20 cellular contexts compared by ENCODE assay signal in the genomic region with DNA sequence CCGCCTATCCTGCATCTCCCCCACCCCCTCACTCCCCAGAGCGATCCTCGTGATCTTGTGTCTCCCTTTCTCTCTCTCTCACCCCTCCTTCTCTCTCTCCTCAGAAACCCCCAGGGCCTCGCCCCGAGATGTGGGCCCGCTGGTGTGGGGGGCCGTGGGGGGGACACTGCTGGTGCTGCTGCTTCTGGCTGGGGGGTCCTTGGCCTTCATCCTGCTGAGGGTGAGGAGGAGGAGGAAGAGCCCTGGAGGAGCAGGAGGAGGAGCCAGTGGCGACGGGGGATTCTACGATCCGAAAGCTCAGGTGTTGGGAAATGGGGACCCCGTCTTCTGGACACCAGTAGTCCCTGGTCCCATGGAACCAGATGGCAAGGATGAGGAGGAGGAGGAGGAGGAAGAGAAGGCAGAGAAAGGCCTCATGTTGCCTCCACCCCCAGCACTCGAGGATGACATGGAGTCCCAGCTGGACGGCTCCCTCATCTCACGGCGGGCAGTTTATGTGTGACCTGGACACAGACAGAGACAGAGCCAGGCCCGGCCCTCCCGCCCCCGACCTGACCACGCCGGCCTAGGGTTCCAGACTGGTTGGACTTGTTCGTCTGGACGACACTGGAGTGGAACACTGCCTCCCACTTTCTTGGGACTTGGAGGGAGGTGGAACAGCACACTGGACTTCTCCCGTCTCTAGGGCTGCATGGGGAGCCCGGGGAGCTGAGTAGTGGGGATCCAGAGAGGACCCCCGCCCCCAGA. TPM values are rescaled to one million over a fixed set of nuclear protein-coding genes. Genes with fewer than 3 reads are reported as not detected.
DNase-seq lines count a peak whose midpoint lies in the region; ATAC-seq and TF ChIP-seq lines count a peak whose summit lies in the region.
"Had no signal": no experiment of that assay in that cellular context is flagged by ENCODE, and none has a peak within 500 bp of the region (broad histone marks: within the 10 kb centered on the region; RNA-seq: fewer than 3 reads in every experiment).

No MANE protein-coding gene starts in this region.

- H3K36me3 Mint-ChIP-seq in GM23338 (ENCODE audit: low read depth) (peaks cover 53% of the 10 kb centered on the region), WTC11 (peaks cover 38% of the 10 kb centered on the region), mesothelial cell of epicardium (peaks cover 23% of the 10 kb centered on the region)
- H3K36me3 Mint-ChIP-seq in stimulated activated naive B cell treated with anti-CD40 and anti-IgM and Interleukin-4, amounts not matched to agents 10 μg/mL and 1 μg/mL and 100 μg/mL, for 72 hours = no peaks in the 10 kb centered on the region
- H3K36me3 Mint-ChIP-seq: activated naive CD4-positive, alpha-beta T cell treated with anti-CD3 and anti-CD28 coated beads, Interleukin-2, amount 50 U/mL, for 24 hours had no signal

- peaks cover 8% of the 10 kb centered on the region; the same call in 1 of the 2 replicates for H4K20me1 ChIP-seq in GM23338 (replicated peaks; ENCODE audit: insufficient read depth)

- TF ChIP-seq CTCF in GM23338 (conservative IDR thresholded peaks at IDR 0.05; ENCODE audit: low read depth in 2 of 2) = no peak
- TF ChIP-seq CTCF in WTC11 (IDR thresholded peaks at IDR 0.05) = no peak
- TF ChIP-seq CTCF in mesothelial cell of epicardium (IDR thresholded peaks at IDR 0.05; ENCODE audit: unreplicated experiment) = no peak

- DNase-seq in GM23338 (ENCODE audit: low spot score) (no peak), WTC11 (ENCODE audit: low spot score) (no peak), mesothelial cell of epicardium (ENCODE audit: low spot score in 2 of 2, unreplicated experiment in 2 of 2) (no peak), NCI-H187 treated with DMSO at 0.1 percent for 48 hours (lab: John Stamatoyannopoulos, UW) (no peak)
- DNase-seq in stimulated activated naive B cell treated with anti-CD40 and anti-IgM and Interleukin-4, amounts not matched to agents 10 μg/mL and 1 μg/mL and 100 μg/mL, for 72 hours = no peak
- DNase-seq: ACHN; activated CD4-positive, CD25-positive, alpha-beta regulatory T cell; activated T-cell treated with anti-CD3 and anti-CD28 coated beads, Interleukin-2, amount 50 U/mL, for 72 hours; C1 segment of cervical spinal cord; DMS53; effector memory CD8-positive, alpha-beta T cell; HCEC 1CT; MM.1S; NCI-H748 treated with DMSO at 0.1 percent for 48 hours; OCI-M1; spleen; T-helper 2 cell had no signal

- H3K27me3 Mint-ChIP-seq in GM23338 (ENCODE audit: insufficient read depth, low read depth, poor library complexity) (peaks cover 17% of the 10 kb centered on the region), WTC11 (ENCODE audit: low read depth) (no peaks in the 10 kb centered on the region), mesothelial cell of epicardium (ENCODE audit: low read depth) (no peaks in the 10 kb centered on the region)
- peaks cover 6 to 13% of the 10 kb centered on the region in 2 donors for H3K27me3 Mint-ChIP-seq in stimulated activated naive B cell treated with anti-CD40 and anti-IgM and Interleukin-4, amounts not matched to agents 10 μg/mL and 1 μg/mL and 100 μg/mL, for 72 hours
- H3K27me3 Mint-ChIP-seq: activated naive CD4-positive, alpha-beta T cell treated with anti-CD3 and anti-CD28 coated beads, Interleukin-2, amount 50 U/mL, for 24 hours had no signal

- ATAC-seq in GM23338 = no peak
- ATAC-seq in WTC11 = no peak
- ATAC-seq in stimulated activated naive B cell treated with anti-CD40 and anti-IgM and Interleukin-4, amounts not matched to agents 10 μg/mL and 1 μg/mL and 100 μg/mL, for 72 hours (replicated peaks) = no peak
- no peak for ATAC-seq in GM19463 (IDR thresholded peaks at IDR 0.05; ENCODE audit: unreplicated experiment)
- ATAC-seq: activated T-cell treated with anti-CD3 and anti-CD28 coated beads, Interleukin-2, amount 50 U/mL, for 72 hours; effector memory CD8-positive, alpha-beta T cell had no signal

- H3K9me3 Mint-ChIP-seq in GM23338 (no peaks in the 10 kb centered on the region), WTC11 (no peaks in the 10 kb centered on the region), mesothelial cell of epicardium (no peaks in the 10 kb centered on the region)
- H3K9me3 Mint-ChIP-seq in stimulated activated naive B cell treated with anti-CD40 and anti-IgM and Interleukin-4, amounts not matched to agents 10 μg/mL and 1 μg/mL and 100 μg/mL, for 72 hours = no peaks in the 10 kb centered on the region
- H3K9me3 Mint-ChIP-seq: activated naive CD4-positive, alpha-beta T cell treated with anti-CD3 and anti-CD28 coated beads, Interleukin-2, amount 50 U/mL, for 24 hours; activated T-cell treated with anti-CD3 and anti-CD28 coated beads, Interleukin-2, amount 50 U/mL, for 72 hours; effector memory CD8-positive, alpha-beta T cell had no signal

- no peaks in the 10 kb centered on the region for H3K9me2 ChIP-seq in GM23338 (ENCODE audit: insufficient read depth)

- CTCF ChIA-PET in WTC11 (lab: Charles Lee) = interaction anchor here (1.6 to 2.4 kb wide), 2 partner anchors 26 to 94 kb away, joined by 5 to 6 read pairs; no protein-coding TSS in a partner anchor

- peaks cover 46% of the 10 kb centered on the region for H3K4me1 ChIP-seq in GM23338 (ENCODE audit: insufficient read depth)

- POLR2A ChIA-PET in WTC11 (lab: Charles Lee) = interaction anchor here (0.6 kb wide), 1 partner anchor 30 kb away, joined by 4 read pairs; no protein-coding TSS in a partner anchor

- H3F3A ChIP-seq in GM23338 (replicated peaks; ENCODE audit: low read depth) = peaks cover 16% of the 10 kb centered on the region; the same call in 1 of the 2 replicates

- no peaks in the 10 kb centered on the region for H3K27me3 ChIP-seq in GM23338 (ENCODE audit: insufficient read depth)
- H3K27me3 ChIP-seq: SJSA1, spleen had no signal

- H3K4me2 ChIP-seq in GM23338 = no peak overlapping the region

- H3K27ac Mint-ChIP-seq in GM23338 = 0 out of 2 replicates have a peak overlapping the region, but pooled peaks have one; percentile 40
- H3K27ac Mint-ChIP-seq in WTC11 = peak overlapping the region; percentile 49; the same call in 1 of the 2 replicates
- H3K27ac Mint-ChIP-seq in mesothelial cell of epicardium = peak overlapping the region; percentile 72
- H3K27ac Mint-ChIP-seq in stimulated activated naive B cell treated with anti-CD40 and anti-IgM and Interleukin-4, amounts not matched to agents 10 μg/mL and 1 μg/mL and 100 μg/mL, for 72 hours = no peak overlapping the region
- H3K27ac Mint-ChIP-seq: activated naive CD4-positive, alpha-beta T cell treated with anti-CD3 and anti-CD28 coated beads, Interleukin-2, amount 50 U/mL, for 24 hours; activated T-cell treated with anti-CD3 and anti-CD28 coated beads, Interleukin-2, amount 50 U/mL, for 72 hours had no signal

- H3K27ac ChIP-seq in GM23338 (ENCODE audit: low read depth) = no peak overlapping the region
- H3K27ac ChIP-seq: SJSA1 had no signal

- no peak overlapping the region for H3K4me3 ChIP-seq in GM23338
- H3K4me3 ChIP-seq: SJSA1, spleen had no signal

- no peaks in the 10 kb centered on the region for H3K79me2 ChIP-seq in GM23338 (replicated peaks; ENCODE audit: insufficient read depth)

- peaks cover 11% of the 10 kb centered on the region; the same call in 1 of the 2 replicates for H3K36me3 ChIP-seq in GM23338 (ENCODE audit: insufficient read depth)

- H3K4me3 Mint-ChIP-seq in GM23338 = no peak overlapping the region; the same call in 2 of the 3 replicates
- H3K4me3 Mint-ChIP-seq in WTC11 = no peak overlapping the region
- H3K4me3 Mint-ChIP-seq in mesothelial cell of epicardium = no peak overlapping the region
- no peak overlapping the region for H3K4me3 Mint-ChIP-seq in stimulated activated naive B cell treated with anti-CD40 and anti-IgM and Interleukin-4, amounts not matched to agents 10 μg/mL and 1 μg/mL and 100 μg/mL, for 72 hours
- H3K4me3 Mint-ChIP-seq: activated naive CD4-positive, alpha-beta T cell treated with anti-CD3 and anti-CD28 coated beads, Interleukin-2, amount 50 U/mL, for 24 hours; activated T-cell treated with anti-CD3 and anti-CD28 coated beads, Interleukin-2, amount 50 U/mL, for 72 hours had no signal

- no peak overlapping the region for H2AFZ ChIP-seq in GM23338

- H3K4me1 Mint-ChIP-seq in GM23338 (peaks cover 51% of the 10 kb centered on the region), WTC11 (peaks cover 39% of the 10 kb centered on the region), mesothelial cell of epicardium (peaks cover 29% of the 10 kb centered on the region)
- peaks cover 0 to 3% of the 10 kb centered on the region in 2 donors for H3K4me1 Mint-ChIP-seq in stimulated activated naive B cell treated with anti-CD40 and anti-IgM and Interleukin-4, amounts not matched to agents 10 μg/mL and 1 μg/mL and 100 μg/mL, for 72 hours

TF ChIP-seq in WTC11, 78 proteins besides CTCF, POLR2A, EP300 and RAD21 (continues in another document):
- TF ChIP-seq NFE2L1 (CRISPR knock-in tag; IDR thresholded peaks at IDR 0.05) = no peak

RNA-seq across cellular contexts. Expression of gene TOMM40, which starts 12.8 kb away (rescaled TPM):
- 233 and 273 TPM in 2 replicates for total RNA-seq in GM23338 (2014; rRNA removed; shearing (Covaris generic))
- polyA plus RNA-seq in GM23338 (2016; fragmentation: Nextera tagmentation; extraction: Ambion mirVana) = 135 and 142 TPM in 2 replicates
- total RNA-seq in WTC11 (2021) (166 to 221 TPM (median 181 TPM) in 3 replicates), mesothelial cell of epicardium (47.7 to 49.8 TPM (median 47.8 TPM) in 3 replicates)

RNA-seq across cellular contexts. Expression of gene APOE, which starts 27.3 kb away (rescaled TPM):
- total RNA-seq in GM23338 (2014; rRNA removed; shearing (Covaris generic)) = 1,391 and 1,438 TPM in 2 replicates
- 1,133 and 1,232 TPM in 2 replicates for polyA plus RNA-seq in GM23338 (2016; fragmentation: Nextera tagmentation; extraction: Ambion mirVana)
- 815 to 837 TPM (median 824 TPM) in 3 replicates for total RNA-seq in WTC11 (2021)
- 285 to 290 TPM (median 289 TPM) in 3 replicates for total RNA-seq in mesothelial cell of epicardium

RNA-seq across cellular contexts. Expression of gene NECTIN2, which starts 32.2 kb away (rescaled TPM):
- total RNA-seq in GM23338 (2014; rRNA removed; shearing (Covaris generic)) = 230 and 235 TPM in 2 replicates
- polyA plus RNA-seq in GM23338 (2016; fragmentation: Nextera tagmentation; extraction: Ambion mirVana) = 109 and 113 TPM in 2 replicates
- total RNA-seq in WTC11 (2021) (164 to 170 TPM (median 168 TPM) in 3 replicates), mesothelial cell of epicardium (291 to 300 TPM (median 299 TPM) in 3 replicates)

RNA-seq across cellular contexts. Expression of gene APOC1, which starts 36.1 kb away (rescaled TPM):
- 25.4 and 26.8 TPM in 2 replicates for total RNA-seq in GM23338 (2014; rRNA removed; shearing (Covaris generic))
- polyA plus RNA-seq in GM23338 (2016; fragmentation: Nextera tagmentation; extraction: Ambion mirVana) = 221 and 252 TPM in 2 replicates
- total RNA-seq in WTC11 (2021) = 76.2 to 101 TPM (median 86.5 TPM) in 3 replicates
- 18.6 to 20.0 TPM (median 18.6 TPM) in 3 replicates for total RNA-seq in mesothelial cell of epicardium
- total RNA-seq: activated T-cell treated with anti-CD3 and anti-CD28 coated beads, Interleukin-2, amount 50 U/mL, for 72 hours; SJSA1 had no signal
